ENCODE assay signal across 12 cellular contexts in the genomic region with DNA sequence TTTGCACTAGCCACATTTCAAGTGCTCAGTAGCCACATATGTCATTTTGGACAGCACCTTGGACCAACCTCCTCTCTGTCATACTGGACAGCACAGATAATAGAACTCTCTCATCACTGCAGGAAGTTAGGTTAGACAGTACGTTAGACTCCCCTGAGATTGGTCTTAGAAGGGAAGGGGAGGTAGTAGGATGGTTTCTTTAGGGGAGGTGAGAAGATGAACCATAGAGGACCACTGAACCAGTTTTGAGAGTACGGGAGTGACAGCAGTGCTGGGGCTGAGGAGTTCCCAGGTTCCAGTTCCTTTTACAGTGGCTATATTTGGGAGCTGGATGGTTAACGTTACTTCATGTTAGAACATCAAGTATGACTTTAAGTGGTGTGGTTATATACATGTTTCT. TPM values are rescaled to one million over a fixed set of nuclear protein-coding genes. Genes with fewer than 3 reads are reported as not detected.
DNase-seq lines count a peak whose midpoint lies in the region; ATAC-seq and TF ChIP-seq lines count a peak whose summit lies in the region.
"Had no signal": no experiment of that assay in that cellular context is flagged by ENCODE, and none has a peak within 500 bp of the region (broad histone marks: within the 10 kb centered on the region; RNA-seq: fewer than 3 reads in every experiment).

No MANE protein-coding gene starts in this region.

- peak in 3 of 4 donors; percentile 19 to 36 (median 35) for ATAC-seq in heart left ventricle
- peak; percentile 57 for ATAC-seq in HG02852 (IDR thresholded peaks at IDR 0.05; ENCODE audit: unreplicated experiment)
- no peak for ATAC-seq in aorta (ENCODE audit: low FRiP score)
- ATAC-seq: left lobe of liver had no signal

- H3K14ac ChIP-seq in H9 (ENCODE audit: insufficient read depth, low read length), result no peak overlapping the region

- H4K91ac ChIP-seq in H9 (ENCODE audit: insufficient read length, low read depth, low read length), result no peak overlapping the region

- peak overlapping the region in 1 of 3 experiments; percentile 72; a peak in 1 of 7 replicates for H3K27ac Mint-ChIP-seq in H9

- H3K56ac ChIP-seq in H9 (ENCODE audit: insufficient read length, low read depth, low read length), result no peak overlapping the region

- no peak overlapping the region for H4K8ac ChIP-seq in H9 (replicated peaks; ENCODE audit: insufficient read length, low read depth, low read length)

- no peak overlapping the region for H2BK5ac ChIP-seq in H9 (ENCODE audit: insufficient read length, low read length)

- 0 out of 7 replicates have a peak, but pooled peaks cover 0 to 1% (median 0%) of the 10 kb centered on the region in 3 experiments for H3K36me3 Mint-ChIP-seq in H9 (ENCODE audit: insufficient read depth in 1 of 3, low read depth in 3 of 3)

- no peak overlapping the region for H4K5ac ChIP-seq in H9 (ENCODE audit: insufficient read length, low read depth, low read length)

- peaks cover 17% of the 10 kb centered on the region; the same call in 1 of the 2 replicates for H4K20me1 ChIP-seq in OCI-LY7 (ENCODE audit: insufficient read depth, low read length)
- no peaks in the 10 kb centered on the region for H4K20me1 ChIP-seq in H9 (ENCODE audit: control insufficient read depth, insufficient read depth, insufficient read length)

- no peak overlapping the region for H3K4ac ChIP-seq in H9 (ENCODE audit: low read depth, low read length)

- peaks cover 6 to 23% of the 10 kb centered on the region in 2 experiments; a peak in 3 of 4 replicates for H3K4me1 Mint-ChIP-seq in H9

- H3K4me2 ChIP-seq in OCI-LY7 (ENCODE audit: low read length) (peak overlapping the region; percentile 9; the same call in 1 of the 2 replicates), H9 (ENCODE audit: insufficient read depth, insufficient read length, low read length) (no peak overlapping the region)

- no peak overlapping the region for H3K4me3 Mint-ChIP-seq in H9

- H3K27ac ChIP-seq in heart left ventricle (peak overlapping the region in 1 of 12 donors; percentile 13), right atrium auricular region (peak overlapping the region in 1 of 2 donors; percentile 21), OCI-LY7 (ENCODE audit: low read depth, low read length, poor library complexity, severe bottlenecking) (no peak overlapping the region), aorta (ENCODE audit: low read depth in 1 of 2, low read length in 2 of 2) (peak overlapping the region; percentile 3 to 26), H9 (ENCODE audit: insufficient read length, low read depth, low read length) (no peak overlapping the region)

- H3K9me2 ChIP-seq in OCI-LY7 (ENCODE audit: insufficient read depth, low read length), result no peaks in the 10 kb centered on the region

- no peak overlapping the region for H3K9ac ChIP-seq in H9 (ENCODE audit: extremely low read depth, insufficient read length, low read length)

- no peak overlapping the region for H2BK120ac ChIP-seq in H9 (ENCODE audit: low read depth, low read length, poor library complexity, severe bottlenecking)

- H3K18ac ChIP-seq in H9 (ENCODE audit: insufficient read length, low read depth, low read length), result no peak overlapping the region

- H3K27me3 Mint-ChIP-seq in H9 (ENCODE audit: low read depth), result no peaks in the 10 kb centered on the region; the same call in 1 of the 2 replicates

- CTCF ChIA-PET in OCI-LY7 (lab: Charles Lee; ENCODE audit: unreplicated experiment), result no interaction called here

- H3K23me2 ChIP-seq in H9 (ENCODE audit: insufficient read length, low read depth, low read length, poor library complexity, severe bottlenecking), result no peaks in the 10 kb centered on the region

- POLR2A ChIA-PET in OCI-LY7 (lab: Charles Lee), result interaction anchor here (0.7 to 0.8 kb wide), 2 partner anchors 9 to 15 kb away, joined by 3 to 6 read pairs; no protein-coding TSS in a partner anchor

- BruUV-seq in OCI-LY7 (replicated peaks; lab: Mats Ljungman, UMichigan), result no TSS peak

- H2AK5ac ChIP-seq in H9 (ENCODE audit: insufficient read length, low read length), result no peak overlapping the region

- H3K23ac ChIP-seq in H9 (ENCODE audit: insufficient read length, low read depth, low read length), result no peak overlapping the region

- H3K9me3 ChIP-seq in heart left ventricle (no peaks in the 10 kb centered on the region), right atrium auricular region (no peaks in the 10 kb centered on the region), OCI-LY7 (ENCODE audit: low read length) (no peaks in the 10 kb centered on the region), aorta (ENCODE audit: control insufficient read depth, low read length) (no peaks in the 10 kb centered on the region), H9 (ENCODE audit: control insufficient read depth, low read depth, low read length) (no peaks in the 10 kb centered on the region)

- 26 to 30% (median 29%) methylated on average over 3 of the region's 3 CpGs for WGBS in heart left ventricle, 4 donors
- WGBS in aorta, 2 donors, result 2 to 9% methylated on average over 3 of the region's 3 CpGs
- no CpG with 5 or more reads among the region's 3 CpGs for WGBS in H9 (ENCODE audit: extremely low coverage, insufficient read length, low lambda C conversion rate)

- no peak overlapping the region for H3T11ph ChIP-seq in H9 (ENCODE audit: low read length)

- H3K4me3 ChIP-seq in heart left ventricle (no peak overlapping the region), right atrium auricular region (no peak overlapping the region), OCI-LY7 (ENCODE audit: low read depth, low read length, poor library complexity, severe bottlenecking) (no peak overlapping the region), aorta (ENCODE audit: low read length in 2 of 2) (peak overlapping the region; percentile 7 to 16)

- H3K9me3 Mint-ChIP-seq in H9, result no peaks in the 10 kb centered on the region

- H3K4me1 ChIP-seq in heart left ventricle, result peaks cover 2 to 71% (median 36%) of the 10 kb centered on the region in 12 donors
- H3K4me1 ChIP-seq in right atrium auricular region, result peaks cover 0 to 40% of the 10 kb centered on the region in 2 donors
- peaks cover 30% of the 10 kb centered on the region for H3K4me1 ChIP-seq in OCI-LY7 (ENCODE audit: insufficient read depth, low read length, poor library complexity, severe bottlenecking)
- H3K4me1 ChIP-seq in aorta (ENCODE audit: control insufficient read depth in 1 of 2, insufficient read depth in 2 of 2, low read length in 2 of 2), result peaks cover 6 to 9% of the 10 kb centered on the region in 2 donors
- H3K4me1 ChIP-seq in H9 (ENCODE audit: insufficient read depth, low read length), result no peaks in the 10 kb centered on the region; the same call in 1 of the 2 replicates

- H3K79me2 ChIP-seq in OCI-LY7 (ENCODE audit: insufficient read depth, low read depth, low read length) (peaks cover 73% of the 10 kb centered on the region), H9 (ENCODE audit: insufficient read depth, low read length) (peaks cover 31% of the 10 kb centered on the region; the same call in 1 of the 2 replicates)

- no peaks in the 10 kb centered on the region for H3K36me3 ChIP-seq in heart left ventricle
- no peaks in the 10 kb centered on the region for H3K36me3 ChIP-seq in right atrium auricular region
- H3K36me3 ChIP-seq in OCI-LY7 (ENCODE audit: insufficient read depth, low read length), result no peaks in the 10 kb centered on the region
- H3K36me3 ChIP-seq in aorta (ENCODE audit: control insufficient read depth in 1 of 2, insufficient read depth in 2 of 2, low read length in 1 of 2), result no peaks in the 10 kb centered on the region

- intact Hi-C loops in heart left ventricle (cut with DNase I), result loop anchor here in 1 of 10 donors (10.0 kb wide), 1 partner anchor 84 kb away; no protein-coding TSS in a partner anchor
- intact Hi-C loops in OCI-LY7 (cut with micrococcal nuclease; ENCODE audit: unreplicated experiment), result no loop called here
- intact Hi-C loops in aorta (cut with DNase I), result no loop called here

- H3K79me1 ChIP-seq in H9 (ENCODE audit: insufficient read depth, low read depth, low read length, poor library complexity, severe bottlenecking), result peaks cover 20% of the 10 kb centered on the region

- TF ChIP-seq CTCF in heart left ventricle (IDR thresholded peaks at IDR 0.05) (no peak), right atrium auricular region (IDR thresholded peaks at IDR 0.05) (no peak), OCI-LY7 (conservative IDR thresholded peaks at IDR 0.05; ENCODE audit: low read length) (no peak), H9 (conservative IDR thresholded peaks at IDR 0.05) (no peak)

- no peak for DNase-seq in heart left ventricle
- no peak for DNase-seq in right atrium auricular region (ENCODE audit: low spot score)
- no peak for DNase-seq in OCI-LY7 (ENCODE audit: low spot score)
- DNase-seq in aorta, result no peak
- DNase-seq in NCI-H1436 treated with DMSO at 0.1 percent for 48 hours (lab: John Stamatoyannopoulos, UW), result no peak
- no peak for DNase-seq in activated CD4-positive, CD25-positive, alpha-beta regulatory T cell treated with anti-CD3 and anti-CD28 coated beads, Interleukin-2, amount 50 U/mL, for 72 hours
- DNase-seq in H9, result no peak
- DNase-seq: activated CD8-positive, alpha-beta memory T cell treated with anti-CD3 and anti-CD28 coated beads, Interleukin-2, amount 50 U/mL, for 4 hours; GDM1; H7 had no signal

- no peak overlapping the region for H2BK15ac ChIP-seq in H9 (ENCODE audit: low read depth, low read length)

- H2BK12ac ChIP-seq in H9 (ENCODE audit: insufficient read length, low read depth, low read length), result no peak overlapping the region

- H2AFZ ChIP-seq in OCI-LY7 (ENCODE audit: low read length), result no peak overlapping the region
- H2AFZ ChIP-seq in H9 (ENCODE audit: low read length), result no peak overlapping the region

- no peak overlapping the region for H2BK20ac ChIP-seq in H9 (ENCODE audit: low read depth, low read length, poor library complexity, severe bottlenecking)

- no peak for TF ChIP-seq POLR2A in heart left ventricle (IDR thresholded peaks at IDR 0.05)

- H3K27me3 ChIP-seq in heart left ventricle (no peaks in the 10 kb centered on the region), right atrium auricular region (no peaks in the 10 kb centered on the region), aorta (ENCODE audit: control insufficient read depth in 1 of 2, insufficient read depth in 2 of 2, low read length in 1 of 2) (no peaks in the 10 kb centered on the region), H9 (ENCODE audit: insufficient read depth, low read length) (no peaks in the 10 kb centered on the region)

RNA-seq across cellular contexts. Expression of gene LRCH3, which starts 7.8 kb away (rescaled TPM):
- 10 to 100 TPM; 17.9 to 40.3 (median 28.6) TPM for total RNA-seq in heart left ventricle
- 10 to 100 TPM; 11.1 to 12.6 TPM for polyA plus RNA-seq in heart left ventricle
- total RNA-seq in right atrium auricular region, result 10 to 100 TPM; 22.2 to 23.4 TPM
- total RNA-seq in OCI-LY7 (2014; rRNA removed; shearing (Covaris generic)), result 39.0 and 44.2 TPM in 2 replicates
- total RNA-seq in OCI-LY7 (2022), result 52.6 and 53.0 TPM in 2 replicates
- total RNA-seq in aorta, result 100 to 1,000 TPM in 1 of 2 donors, 10 to 100 TPM in 1; 76.1 to 104 TPM
- 10 to 100 TPM; 15.4 to 18.2 TPM for polyA plus RNA-seq in aorta
- 54.7 and 56.4 TPM in 2 replicates for total RNA-seq in H9 (2021)

RNA-seq across cellular contexts. Expression of gene FYTTD1, which starts 49.2 kb away (rescaled TPM):
- 10 to 100 TPM; 49.1 to 93.6 (median 76.3) TPM for total RNA-seq in heart left ventricle
- polyA plus RNA-seq in heart left ventricle, result 10 to 100 TPM; 19.0 to 44.9 TPM
- total RNA-seq in right atrium auricular region, result 10 to 100 TPM; 39.9 to 61.8 TPM
- total RNA-seq in OCI-LY7 (2014; rRNA removed; shearing (Covaris generic)), result 47.6 and 63.8 TPM in 2 replicates
- total RNA-seq in OCI-LY7 (2022), result 49.2 and 57.8 TPM in 2 replicates
- 10 to 100 TPM; 55.0 to 58.6 TPM for total RNA-seq in aorta
- 10 to 100 TPM; 25.4 to 26.4 TPM for polyA plus RNA-seq in aorta
- total RNA-seq in H9 (2021), result 19.4 and 21.2 TPM in 2 replicates

Comparison
In these comparisons a context has a peak if more than half of its experiments do, and no peak if none do; other contexts are left out.
1. H3K27ac ChIP-seq: peak in aorta (2 of 2); none in OCI-LY7 (single experiment) and H9 (single experiment).
2. H3K4me3 ChIP-seq: peak in aorta (2 of 2); none in heart left ventricle (0 of 12), right atrium auricular region (0 of 2) and OCI-LY7 (single experiment).